Comparison of ENCODE assay signal across 9 cellular contexts in the genomic region with DNA sequence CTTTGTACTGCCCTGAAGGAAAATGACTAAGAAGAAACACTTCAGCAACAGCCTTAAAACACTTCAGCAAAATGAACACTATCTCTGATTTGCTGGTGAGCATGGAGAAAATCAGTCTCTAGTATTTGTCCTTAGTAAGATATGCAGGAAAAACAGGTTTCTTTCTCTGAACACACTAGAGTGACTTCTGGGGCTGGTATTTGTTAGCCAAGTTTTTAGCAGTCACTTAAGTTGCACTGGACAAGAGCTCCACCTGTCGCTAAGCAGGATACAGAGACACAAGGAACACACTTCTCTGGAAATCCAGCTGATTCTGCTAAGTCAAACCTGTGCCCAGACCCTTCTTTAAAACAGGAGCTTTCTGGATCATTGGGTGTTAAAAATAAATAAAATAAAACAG.
DNase-seq lines count a peak whose midpoint lies in the region; ATAC-seq and TF ChIP-seq lines count a peak whose summit lies in the region.
"Had no signal": no experiment of that assay in that cellular context is flagged by ENCODE, and none has a peak within 500 bp of the region (broad histone marks: within the 10 kb centered on the region; RNA-seq: fewer than 3 reads in every experiment).

No MANE protein-coding gene starts in this region.

- TF ChIP-seq CTCF in BJ (IDR thresholded peaks at IDR 0.05; ENCODE audit: insufficient read depth, low read depth, low read length) (peak; percentile 38; the same call in 1 of the 2 replicates), epithelial cell of esophagus (IDR thresholded peaks at IDR 0.05; ENCODE audit: insufficient read depth, low read depth, low read length, missing control alignments) (peak; percentile 74), mucosa of descending colon (IDR thresholded peaks at IDR 0.05) (peak; percentile 22)

- no peak overlapping the region for H2BK120ac ChIP-seq in neuronal stem cell (ENCODE audit: low read depth, low read length)

- H3K23ac ChIP-seq in neuronal stem cell (ENCODE audit: low read depth, low read length, poor library complexity) = no peak overlapping the region

- no peak overlapping the region for H2AK5ac ChIP-seq in neuronal stem cell (ENCODE audit: low read depth, low read length)

- H2BK12ac ChIP-seq in neuronal stem cell (ENCODE audit: low read length) = no peak overlapping the region

- peaks cover 6% of the 10 kb centered on the region for H3K36me3 ChIP-seq in BJ (ENCODE audit: control insufficient read depth, insufficient read depth, low read length)
- no peaks in the 10 kb centered on the region for H3K36me3 ChIP-seq in mucosa of descending colon (ENCODE audit: low read depth)
- peaks cover 9 to 87% of the 10 kb centered on the region in 2 donors for H3K36me3 ChIP-seq in neuronal stem cell (replicated peaks in 1 of 2; ENCODE audit: control insufficient read depth in 2 of 2, insufficient read depth in 2 of 2, low read length in 2 of 2)
- H3K36me3 ChIP-seq: ovary had no signal

- H2AFZ ChIP-seq in neuronal stem cell (ENCODE audit: low read length) = no peak overlapping the region

- no peak overlapping the region for H2BK5ac ChIP-seq in neuronal stem cell (ENCODE audit: low read length)

- POLR2A ChIA-PET in BJ (lab: Charles Lee) = no interaction called here

- no peak overlapping the region for H3K18ac ChIP-seq in neuronal stem cell (ENCODE audit: low read length)

- no peak overlapping the region for H3K4me2 ChIP-seq in neuronal stem cell (ENCODE audit: insufficient read depth, low read length, poor library complexity, severe bottlenecking)

- ATAC-seq in mucosa of descending colon (peak; percentile 86), HG03378 (IDR thresholded peaks at IDR 0.05; ENCODE audit: unreplicated experiment) (no peak), HG03175 (IDR thresholded peaks at IDR 0.05; ENCODE audit: unreplicated experiment) (no peak)

- H3K14ac ChIP-seq in neuronal stem cell (ENCODE audit: low read length) = no peak overlapping the region

- no peak overlapping the region for H3K27ac ChIP-seq in neuronal stem cell (replicated peaks; ENCODE audit: low read length)
- H3K27ac ChIP-seq: ovary had no signal

- H3K27me3 ChIP-seq in BJ (ENCODE audit: control insufficient read depth, insufficient read depth, low read length) (no peaks in the 10 kb centered on the region), neuronal stem cell (ENCODE audit: control insufficient read depth in 3 of 3, insufficient read depth in 3 of 3, low read depth in 1 of 3, low read length in 3 of 3) (no peaks in the 10 kb centered on the region)
- H3K27me3 ChIP-seq: ovary had no signal

- no peak overlapping the region for H4K8ac ChIP-seq in neuronal stem cell (ENCODE audit: low read depth, low read length)

- no peak overlapping the region for H4K91ac ChIP-seq in neuronal stem cell (ENCODE audit: low read depth, low read length, poor library complexity)

- H3K4me1 ChIP-seq in mucosa of descending colon (ENCODE audit: low read depth) (no peaks in the 10 kb centered on the region), neuronal stem cell (ENCODE audit: control insufficient read depth in 2 of 2, insufficient read depth in 1 of 2, low read depth in 1 of 2, low read length in 2 of 2) (no peaks in the 10 kb centered on the region)

- H3K9ac ChIP-seq in neuronal stem cell (ENCODE audit: low read depth, low read length, poor library complexity) = no peak overlapping the region

- DNase-seq in BJ (ENCODE audit: low read depth) = no peak
- peak; percentile 28 for DNase-seq in MV-4-11 (lab: John Stamatoyannopoulos, UW)
- peak; percentile 91 for DNase-seq in epithelial cell of esophagus (ENCODE audit: low read depth)
- peak in 1 of 3 donors; percentile 74 for DNase-seq in mucosa of descending colon
- no peak for DNase-seq in CD1c-positive myeloid dendritic cell (ENCODE audit: extremely low spot score)
- no peak for DNase-seq in neuronal stem cell (ENCODE audit: low spot score)
- DNase-seq: ovary had no signal

- CTCF ChIA-PET in BJ (lab: Yijun Ruan, JAX) = interaction anchor here (0.6 to 14.5 kb wide), 16 partner anchors 9 to 167 kb away, joined by 3 to 309 read pairs (median 4); a partner anchor contains a TSS

- no peaks in the 10 kb centered on the region for H3K9me3 ChIP-seq in mucosa of descending colon
- no peaks in the 10 kb centered on the region for H3K9me3 ChIP-seq in neuronal stem cell (replicated peaks in 1 of 2; ENCODE audit: control insufficient read depth in 2 of 2, insufficient read depth in 1 of 2, low read depth in 1 of 2, low read length in 2 of 2)
- H3K9me3 ChIP-seq: ovary had no signal

- H3K79me1 ChIP-seq in neuronal stem cell (ENCODE audit: low read depth, low read length) = no peaks in the 10 kb centered on the region

- intact Hi-C loops in mucosa of descending colon (cut with DNase I, micrococcal nuclease) = loop anchor here in 1 of 2 donors (10.0 kb wide), 1 partner anchor 74 kb away; no protein-coding TSS in a partner anchor

- no peak overlapping the region for H2BK15ac ChIP-seq in neuronal stem cell (ENCODE audit: low read length)

- no peak overlapping the region for H3K4ac ChIP-seq in neuronal stem cell (ENCODE audit: low read length)

- H3K4me3 ChIP-seq in BJ (ENCODE audit: low read depth, low read length) (no peak overlapping the region), epithelial cell of esophagus (ENCODE audit: low read length) (no peak overlapping the region), mucosa of descending colon (no peak overlapping the region), neuronal stem cell (ENCODE audit: low read length in 2 of 2) (no peak overlapping the region)
- H3K4me3 ChIP-seq: ovary had no signal

- WGBS in neuronal stem cell (ENCODE audit: extremely low coverage in 2 of 2, insufficient read length in 2 of 2, insufficient replicate concordance in 1 of 2), 2 donors = no CpG with 5 or more reads among the region's 1 CpG

Comparison
In these comparisons a context has a peak if more than half of its experiments do, and no peak if none do; other contexts are left out.
1. DNase-seq: peak in MV-4-11 (single experiment) and epithelial cell of esophagus (single experiment); none in BJ (single experiment), CD1c-positive myeloid dendritic cell (single experiment) and neuronal stem cell (single experiment).
2. CTCF ChIP-seq: peak in every context shown above with its lines; median percentile 74 in epithelial cell of esophagus; 38 in BJ; 22 in mucosa of descending colon.